12 cellular contexts compared by ENCODE assay signal in genomic region chr6:107657373-107657754, GRCh38.
A peak's percentile ranks its signal among the peaks of the same experiment; 100 is the strongest.
DNase-seq lines count a peak whose midpoint lies in the region; ATAC-seq, FAIRE-seq and TF ChIP-seq lines count a peak whose summit lies in the region.
"Had no signal": no experiment of that assay in that cellular context is flagged by ENCODE, and none has a peak within 500 bp of the region (broad histone marks: within the 10 kb centered on the region; RNA-seq: fewer than 3 reads in every experiment).

No MANE protein-coding gene starts in this region.

- no peaks in the 10 kb centered on the region for H3K79me2 ChIP-seq in MM.1S (ENCODE audit: low read length)
- H3K79me2 ChIP-seq in astrocyte (ENCODE audit: insufficient read depth, low read length), result no peaks in the 10 kb centered on the region

- H3K27ac Mint-ChIP-seq in T-helper 2 cell treated with Interferon-gamma antibody and Interleukin-4, amounts not matched to agents 5 μg/mL and 100 μg/mL, for 36 hours, result peak overlapping the region; percentile 77
- no peak overlapping the region for H3K27ac Mint-ChIP-seq in astrocyte (ENCODE audit: unreplicated experiment)

- peaks cover 15% of the 10 kb centered on the region for H3F3A ChIP-seq in MM.1S (ENCODE audit: insufficient read depth, low read length)

- H3K36me3 ChIP-seq in MM.1S (replicated peaks; ENCODE audit: insufficient read depth, low read length) (no peaks in the 10 kb centered on the region), astrocyte (ENCODE audit: insufficient read depth, low read length) (no peaks in the 10 kb centered on the region), gastrocnemius medialis (no peaks in the 10 kb centered on the region)
- H3K36me3 ChIP-seq: upper lobe of right lung had no signal

- H4K20me1 ChIP-seq in MM.1S (ENCODE audit: insufficient read depth, low read length) (no peaks in the 10 kb centered on the region), astrocyte (ENCODE audit: insufficient read depth, low read length) (no peaks in the 10 kb centered on the region)

- in situ Hi-C loops in gastrocnemius medialis (cut with MboI; ENCODE audit: low sequenced_read_pairs in 4 of 4), result loop anchor here in 3 of 4 donors (10.0 to 25.0 kb wide), 2 partner anchors 163 to 170 kb away; partner anchors contain the start of gene SOBP (in 3 of the 3)

- TF ChIP-seq POLR2A in gastrocnemius medialis (IDR thresholded peaks at IDR 0.05), result no peak
- no peak for TF ChIP-seq POLR2A in GM12891 (IDR thresholded peaks at IDR 0.05; ENCODE audit: low read depth, low read length)

- H2AFZ ChIP-seq in MM.1S (ENCODE audit: low read length) (no peak overlapping the region), astrocyte (ENCODE audit: low read depth, low read length) (no peak overlapping the region)

- peaks cover 5% of the 10 kb centered on the region for H3K27me3 Mint-ChIP-seq in T-helper 2 cell treated with Interferon-gamma antibody and Interleukin-4, amounts not matched to agents 5 μg/mL and 100 μg/mL, for 36 hours (ENCODE audit: low read depth)
- H3K27me3 Mint-ChIP-seq in astrocyte (ENCODE audit: low read depth, unreplicated experiment), result no peaks in the 10 kb centered on the region

- H3K9me2 ChIP-seq in MM.1S (replicated peaks; ENCODE audit: insufficient read depth, low read length), result no peaks in the 10 kb centered on the region

- H3K27me3 ChIP-seq in MM.1S (replicated peaks; ENCODE audit: insufficient read depth, low read length), result no peaks in the 10 kb centered on the region
- no peaks in the 10 kb centered on the region for H3K27me3 ChIP-seq in astrocyte (ENCODE audit: insufficient read depth, low read length)
- no peaks in the 10 kb centered on the region for H3K27me3 ChIP-seq in gastrocnemius medialis
- H3K27me3 ChIP-seq: upper lobe of right lung had no signal

- peak overlapping the region; percentile 70 for H3K4me3 Mint-ChIP-seq in T-helper 2 cell treated with Interferon-gamma antibody and Interleukin-4, amounts not matched to agents 5 μg/mL and 100 μg/mL, for 36 hours
- H3K4me3 Mint-ChIP-seq in astrocyte (ENCODE audit: unreplicated experiment), result no peak overlapping the region

- no peak overlapping the region for H3K9ac ChIP-seq in MM.1S (ENCODE audit: low read length)
- H3K9ac ChIP-seq in astrocyte (ENCODE audit: low read length), result no peak overlapping the region

- H3K4me3 ChIP-seq in MM.1S (ENCODE audit: low read length) (peak overlapping the region; percentile 63; the same call in 1 of the 2 replicates), astrocyte (ENCODE audit: insufficient read depth, low read depth, low read length) (peak overlapping the region; percentile 41), gastrocnemius medialis (no peak overlapping the region)
- H3K4me3 ChIP-seq: A549, upper lobe of right lung had no signal

- H3K4me1 Mint-ChIP-seq in T-helper 2 cell treated with Interferon-gamma antibody and Interleukin-4, amounts not matched to agents 5 μg/mL and 100 μg/mL, for 36 hours (ENCODE audit: low read depth), result peaks cover 42% of the 10 kb centered on the region
- H3K4me1 Mint-ChIP-seq in astrocyte (ENCODE audit: low read depth, unreplicated experiment), result peaks cover 17% of the 10 kb centered on the region

- H3K36me3 Mint-ChIP-seq in T-helper 2 cell treated with Interferon-gamma antibody and Interleukin-4, amounts not matched to agents 5 μg/mL and 100 μg/mL, for 36 hours (ENCODE audit: low read depth), result no peaks in the 10 kb centered on the region
- H3K36me3 Mint-ChIP-seq in astrocyte (ENCODE audit: low read depth, unreplicated experiment), result peaks cover 8% of the 10 kb centered on the region
- H3K36me3 Mint-ChIP-seq: activated naive CD4-positive, alpha-beta T cell treated with anti-CD3 and anti-CD28 coated beads, Interleukin-2, amount 50 U/mL, for 72 hours had no signal

- H3K4me2 ChIP-seq in MM.1S (ENCODE audit: low read depth, low read length) (peak overlapping the region; percentile 87; the same call in 1 of the 2 replicates), astrocyte (ENCODE audit: low read length) (peak overlapping the region; percentile 81)
- H3K4me2 ChIP-seq: A549 had no signal

- peak overlapping the region; percentile 67; the same call in 1 of the 2 replicates for H3K27ac ChIP-seq in MM.1S (ENCODE audit: low read length)
- H3K27ac ChIP-seq in astrocyte (ENCODE audit: low read depth, low read length), result no peak overlapping the region
- H3K27ac ChIP-seq in gastrocnemius medialis, result peak overlapping the region; percentile 58 to 87 (median 65)
- H3K27ac ChIP-seq: A549 had no signal

- no peak for DNase-seq in T-helper 2 cell treated with Interferon-gamma antibody and Interleukin-4, amounts not matched to agents 5 μg/mL and 100 μg/mL, for 36 hours (ENCODE audit: low spot score)
- DNase-seq in T-helper 2 cell (no peak), MM.1S (no peak), astrocyte (ENCODE audit: low read depth) (no peak), gastrocnemius medialis (no peak), A172 (ENCODE audit: low spot score) (no peak), HuH-7 (ENCODE audit: low spot score) (no peak), GM12891 (ENCODE audit: insufficient read length, low spot score) (no peak)
- DNase-seq: NCI-H526 had no signal

- intact Hi-C loops in gastrocnemius medialis (cut with DNase I; ENCODE audit: low total_unique reads), result loop anchor here (5.0 kb wide), 1 partner anchor 165 kb away; the partner anchor contains the start of gene SOBP

- H3K9me3 Mint-ChIP-seq in T-helper 2 cell treated with Interferon-gamma antibody and Interleukin-4, amounts not matched to agents 5 μg/mL and 100 μg/mL, for 36 hours, result no peaks in the 10 kb centered on the region
- H3K9me3 Mint-ChIP-seq in astrocyte (ENCODE audit: unreplicated experiment), result no peaks in the 10 kb centered on the region
- H3K9me3 Mint-ChIP-seq: activated naive CD4-positive, alpha-beta T cell treated with anti-CD3 and anti-CD28 coated beads, Interleukin-2, amount 50 U/mL, for 72 hours had no signal

- ATAC-seq in gastrocnemius medialis, result no peak
- ATAC-seq: A549 had no signal

- H3K4me1 ChIP-seq in MM.1S (ENCODE audit: low read length) (peaks cover 32% of the 10 kb centered on the region), astrocyte (ENCODE audit: insufficient read depth, low read length) (peaks cover 16% of the 10 kb centered on the region), gastrocnemius medialis (peaks cover 76 to 78% of the 10 kb centered on the region in 2 donors)
- H3K4me1 ChIP-seq: A549 had no signal

- FAIRE-seq in astrocyte (lab: Jason Lieb, UNC) (no peak), GM12891 (lab: Jason Lieb, UNC) (no peak)
- FAIRE-seq: A549 had no signal

- TF ChIP-seq CTCF in MM.1S (IDR thresholded peaks at IDR 0.05; ENCODE audit: low read length) (no peak), astrocyte (IDR thresholded peaks at IDR 0.05; ENCODE audit: insufficient read depth, low read depth, low read length) (no peak), gastrocnemius medialis (IDR thresholded peaks at IDR 0.05 in 4 of 5, conservative IDR thresholded peaks at IDR 0.05 in 1 of 5) (no peak)

- H3K9me3 ChIP-seq in MM.1S (replicated peaks; ENCODE audit: insufficient read depth, low read length), result no peaks in the 10 kb centered on the region
- H3K9me3 ChIP-seq in astrocyte (ENCODE audit: insufficient read depth, low read depth, low read length), result no peaks in the 10 kb centered on the region
- H3K9me3 ChIP-seq in gastrocnemius medialis, result no peaks in the 10 kb centered on the region
- H3K9me3 ChIP-seq: A549, upper lobe of right lung had no signal

TF ChIP-seq in GM12891, 5 proteins besides CTCF, POLR2A, EP300 and RAD21:
- TF ChIP-seq SPI1 (IDR thresholded peaks at IDR 0.05; ENCODE audit: low read depth, low read length) (no peak), POU2F2 (IDR thresholded peaks at IDR 0.05; ENCODE audit: low read depth, low read length) (no peak), POLR2AphosphoS5 (IDR thresholded peaks at IDR 0.05; ENCODE audit: low read depth, low read length) (no peak), PAX5 (IDR thresholded peaks at IDR 0.05; ENCODE audit: insufficient read depth, low read length, severe bottlenecking) (no peak), TAF1 (IDR thresholded peaks at IDR 0.05; ENCODE audit: low read depth, low read length) (no peak)
TF ChIP-seq in GM12891: peak in this region for 0.

Comparison
In these comparisons a context has a peak if more than half of its experiments do, and no peak if none do; other contexts are left out.
1. H3K4me3 ChIP-seq: peak in MM.1S (single experiment) and astrocyte (single experiment); none in gastrocnemius medialis (0 of 4).